19 cellular contexts compared by ENCODE assay signal in the genomic region with DNA sequence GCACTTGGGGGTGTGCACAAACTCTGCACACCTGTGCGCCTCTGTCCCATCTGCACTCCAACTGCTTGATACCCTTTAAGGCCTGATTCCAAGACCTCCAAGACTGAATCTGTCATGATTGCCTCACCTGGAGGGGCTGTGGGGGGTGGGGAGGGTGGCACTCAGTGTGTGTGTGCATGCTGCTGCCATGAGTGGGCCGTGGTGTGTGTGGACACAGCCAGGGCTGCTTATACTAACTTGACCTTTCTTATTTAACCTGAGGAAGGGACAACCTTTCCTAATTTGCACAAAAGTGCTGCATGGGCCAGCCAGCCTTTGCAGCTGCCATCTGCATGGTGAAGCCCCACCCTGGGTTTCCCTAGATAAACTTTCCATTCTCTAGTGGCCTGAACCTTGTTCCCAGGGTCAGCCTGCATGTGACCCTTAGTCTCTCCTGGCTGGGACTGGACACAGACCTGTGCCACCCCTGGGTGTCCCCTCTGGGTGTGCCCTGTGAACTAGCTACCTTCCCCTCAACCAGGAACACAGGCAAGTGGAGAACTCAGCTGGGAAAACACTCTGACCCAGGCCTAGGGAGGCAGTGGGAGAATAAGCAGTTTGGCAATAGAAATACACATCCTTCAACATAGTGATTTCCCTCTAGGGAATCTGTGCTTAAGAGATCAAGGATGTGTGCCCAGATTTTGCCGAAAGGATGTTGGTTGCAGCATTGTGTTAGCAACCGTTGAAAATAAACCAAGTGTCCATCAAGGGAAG. TPM values are rescaled to one million over a fixed set of nuclear protein-coding genes. Genes with fewer than 3 reads are reported as not detected.
DNase-seq lines count a peak whose midpoint lies in the region; ATAC-seq and TF ChIP-seq lines count a peak whose summit lies in the region.
"Had no signal": no experiment of that assay in that cellular context is flagged by ENCODE, and none has a peak within 500 bp of the region (broad histone marks: within the 10 kb centered on the region; RNA-seq: fewer than 3 reads in every experiment).

No MANE protein-coding gene starts in this region.

- H3K27me3 Mint-ChIP-seq in Caco-2 (ENCODE audit: insufficient read depth, unreplicated experiment) = no peaks in the 10 kb centered on the region
- H3K27me3 Mint-ChIP-seq: activated CD4-positive, alpha-beta T cell treated with anti-CD3 and anti-CD28 coated beads, Interleukin-2, amount 10 ng/mL, durations not matched to agents 7 days and 5 days had no signal

- H3K4me3 Mint-ChIP-seq in Caco-2 (ENCODE audit: unreplicated experiment) = no peak overlapping the region
- H3K4me3 Mint-ChIP-seq: activated CD4-positive, alpha-beta T cell treated with anti-CD3 and anti-CD28 coated beads, Interleukin-2, amount 10 ng/mL, durations not matched to agents 7 days and 5 days; brain; CD14-positive monocyte; mesothelial cell of epicardium; stimulated activated effector memory CD8-positive, alpha-beta T cell treated with anti-CD3 and anti-CD28 coated beads, Interleukin-12 subunit alpha, Interleukin-12 subunit beta, amount 100 ng/mL, for 72 hours had no signal

- TF ChIP-seq CTCF in Caco-2 (IDR thresholded peaks at IDR 0.05; ENCODE audit: insufficient read depth in 1 of 2, low read depth in 1 of 2, low read length in 1 of 2, severe bottlenecking in 1 of 2, unreplicated experiment in 1 of 2) (no peak), RWPE1 (conservative IDR thresholded peaks at IDR 0.05; ENCODE audit: low read depth) (no peak), foreskin fibroblast (IDR thresholded peaks at IDR 0.05; ENCODE audit: low read depth, low read length) (no peak), osteoblast (IDR thresholded peaks at IDR 0.05; ENCODE audit: extremely low read depth, low read depth, low read length) (no peak)

- POLR2A ChIA-PET in Caco-2 (lab: Charles Lee) = no interaction called here
- POLR2A ChIA-PET in RWPE1 (lab: Yijun Ruan, JAX; ENCODE audit: low non-redundant PET) = no interaction called here

- H3K27ac ChIP-seq in RWPE1 = peak overlapping the region; percentile 45
- peak overlapping the region; percentile 74 for H3K27ac ChIP-seq in osteoblast (ENCODE audit: low read depth, low read length)

- no peaks in the 10 kb centered on the region for H3K79me2 ChIP-seq in osteoblast (ENCODE audit: insufficient read depth, low read length)

- no peaks in the 10 kb centered on the region for H3K27me3 ChIP-seq in Caco-2 (replicated peaks; ENCODE audit: control insufficient read depth, insufficient read depth, low read length)
- H3K27me3 ChIP-seq in osteoblast (ENCODE audit: insufficient read depth, low read length) = no peaks in the 10 kb centered on the region

- no TSS peak for BruUV-seq in Caco-2 (replicated peaks; lab: Mats Ljungman, UMichigan)

- peaks cover 29% of the 10 kb centered on the region for H3K4me1 Mint-ChIP-seq in Caco-2 (ENCODE audit: low read depth, unreplicated experiment)
- H3K4me1 Mint-ChIP-seq: mesothelial cell of epicardium had no signal

- ATAC-seq in HG03439 (IDR thresholded peaks at IDR 0.05; ENCODE audit: unreplicated experiment) (no peak), GM21723 (IDR thresholded peaks at IDR 0.05; ENCODE audit: unreplicated experiment) (no peak)

- no peak overlapping the region for H2AFZ ChIP-seq in osteoblast (ENCODE audit: low read length)

- H3K36me3 ChIP-seq in Caco-2 (ENCODE audit: control insufficient read depth, insufficient read depth, low read length) (no peaks in the 10 kb centered on the region), osteoblast (ENCODE audit: insufficient read depth, low read length) (no peaks in the 10 kb centered on the region)
- H3K36me3 ChIP-seq: HAP-1 had no signal

- H3K4me3 ChIP-seq in Caco-2 (ENCODE audit: low read depth, low read length) = no peak overlapping the region
- no peak overlapping the region for H3K4me3 ChIP-seq in foreskin fibroblast (ENCODE audit: low read depth in 1 of 2, low read length in 2 of 2)
- H3K4me3 ChIP-seq in osteoblast (ENCODE audit: insufficient read depth, low read length) = no peak overlapping the region
- H3K4me3 ChIP-seq: HAP-1 had no signal

- H3K9me3 ChIP-seq in Caco-2 (no peaks in the 10 kb centered on the region), osteoblast (ENCODE audit: low read depth, low read length) (no peaks in the 10 kb centered on the region)
- H3K9me3 ChIP-seq: HAP-1 had no signal

- H3K9me3 Mint-ChIP-seq in Caco-2 (ENCODE audit: unreplicated experiment) = peaks cover 19% of the 10 kb centered on the region

- H3K36me3 Mint-ChIP-seq in Caco-2 (ENCODE audit: insufficient read depth, unreplicated experiment) = no peaks in the 10 kb centered on the region
- H3K36me3 Mint-ChIP-seq: brain; mesothelial cell of epicardium; stimulated activated effector memory CD8-positive, alpha-beta T cell treated with anti-CD3 and anti-CD28 coated beads, Interleukin-12 subunit alpha, Interleukin-12 subunit beta, amount 100 ng/mL, for 72 hours had no signal

- no peak for DNase-seq in Caco-2
- DNase-seq in RWPE1 (ENCODE audit: low spot score) = no peak
- DNase-seq in foreskin fibroblast = peak; percentile 35 to 53
- DNase-seq in osteoblast (ENCODE audit: insufficient read length, low spot score, missing footprints) = peak; percentile 88
- no peak for DNase-seq in NCI-H1694 treated with DMSO at 0.1 percent for 48 hours (lab: John Stamatoyannopoulos, UW)
- DNase-seq in T-helper 9 cell = no peak
- DNase-seq: Kasumi-1; NCI-H2171 treated with DMSO at 0.1 percent for 48 hours; posterior cingulate gyrus; stimulated activated CD4-positive, alpha-beta T cell treated with anti-CD3 and anti-CD28 coated beads, Interleukin-4, amount 100 ng/mL, for 1 hour had no signal

- no peak overlapping the region for H3K4me2 ChIP-seq in osteoblast (ENCODE audit: insufficient read depth, low read length)

- CTCF ChIA-PET in Caco-2 (lab: Charles Lee) (interaction anchor here (0.6 to 2.1 kb wide), 14 partner anchors 10 to 235 kb away, joined by 3 to 12 read pairs (median 4); no protein-coding TSS in a partner anchor), RWPE1 (lab: Yijun Ruan, JAX) (interaction anchor here (0.8 to 1.6 kb wide), 2 partner anchors 14 to 17 kb away, joined by 3 to 4 read pairs; no protein-coding TSS in a partner anchor)

- no peaks in the 10 kb centered on the region for H4K20me1 ChIP-seq in osteoblast (ENCODE audit: insufficient read depth, low read length)

- H3K4me1 ChIP-seq in Caco-2 (peaks cover 8% of the 10 kb centered on the region; the same call in 1 of the 2 replicates), osteoblast (ENCODE audit: insufficient read depth, low read length) (peaks cover 23% of the 10 kb centered on the region)
- H3K4me1 ChIP-seq: HAP-1 had no signal

- peak overlapping the region; percentile 49 for H3K27ac Mint-ChIP-seq in Caco-2 (ENCODE audit: unreplicated experiment)
- H3K27ac Mint-ChIP-seq: activated T-helper 2 cell treated with anti-CD3 and anti-CD28 coated beads, Interferon-gamma antibody, Interleukin-2, Interleukin-4, amounts not matched to agents 10 μg/mL and 5 μg/mL and 100 μg/mL, durations not matched to agents 14 hours and 24 hours and 36 hours; mesothelial cell of epicardium; stimulated activated effector memory CD8-positive, alpha-beta T cell treated with anti-CD3 and anti-CD28 coated beads, Interleukin-12 subunit alpha, Interleukin-12 subunit beta, amount 100 ng/mL, for 72 hours had no signal

- intact Hi-C loops in Caco-2 (cut with micrococcal nuclease; ENCODE audit: unreplicated experiment) = loop anchor here (2.0 kb wide), 1 partner anchor 13 kb away; no protein-coding TSS in a partner anchor

RNA-seq across cellular contexts. Expression of gene DKK3, which starts 45.4 kb away (rescaled TPM):
- total RNA-seq in Caco-2 (2022) = 156 and 165 TPM in 2 replicates
- 52.2 and 72.4 TPM in 2 replicates for total RNA-seq in osteoblast
- total RNA-seq: activated CD4-positive, alpha-beta T cell treated with anti-CD3 and anti-CD28 coated beads, Interleukin-2, amount 10 ng/mL, durations not matched to agents 7 days and 5 days; activated T-helper 2 cell treated with anti-CD3 and anti-CD28 coated beads, Interferon-gamma antibody, Interleukin-2, Interleukin-4, amounts not matched to agents 10 μg/mL and 5 μg/mL and 100 μg/mL, durations not matched to agents 14 hours and 24 hours and 36 hours had no signal

RNA-seq across cellular contexts. Expression of gene MICAL2, which starts 56.6 kb away (rescaled TPM):
- total RNA-seq in Caco-2 (2022) (247 and 272 TPM in 2 replicates), osteoblast (109 and 156 TPM in 2 replicates)

Comparison
In these comparisons a context has a peak if more than half of its experiments do, and no peak if none do; other contexts are left out.
1. DNase-seq: peak in foreskin fibroblast (2 of 2) and osteoblast (single experiment); none in Caco-2 (0 of 2), RWPE1 (single experiment), NCI-H1694 treated with DMSO at 0.1 percent for 48 hours (single experiment) and T-helper 9 cell (single experiment).